In genomic region chr9:107874137-107874536, GRCh38 we compare ENCODE assay signal across 16 cellular contexts.
A peak's percentile ranks its signal among the peaks of the same experiment; 100 is the strongest.
DNase-seq lines count a peak whose midpoint lies in the region; ATAC-seq and TF ChIP-seq lines count a peak whose summit lies in the region.
"Had no signal": no experiment of that assay in that cellular context is flagged by ENCODE, and none has a peak within 500 bp of the region (broad histone marks: within the 10 kb centered on the region; RNA-seq: fewer than 3 reads in every experiment).

No MANE protein-coding gene starts in this region.

- 83 to 88% methylated on average over 3 of the region's 3 CpGs for WGBS in testis, 2 donors

- no peaks in the 10 kb centered on the region for H3K36me3 ChIP-seq in testis (ENCODE audit: low read depth, missing control alignments)
- H3K36me3 ChIP-seq: colonic mucosa, upper lobe of left lung had no signal

- H3K9me3 ChIP-seq in testis: no peaks in the 10 kb centered on the region
- H3K9me3 ChIP-seq: colonic mucosa, upper lobe of left lung had no signal

- no peaks in the 10 kb centered on the region for H3K27me3 Mint-ChIP-seq in Calu3 (ENCODE audit: unreplicated experiment)

- H3K27me3 ChIP-seq in testis: no peaks in the 10 kb centered on the region
- H3K27me3 ChIP-seq: colonic mucosa, upper lobe of left lung had no signal

- H3K4me3 ChIP-seq in GM12865 (ENCODE audit: low read depth, low read length) (no peak overlapping the region), testis (no peak overlapping the region)
- H3K4me3 ChIP-seq: colonic mucosa, upper lobe of left lung had no signal

- H3K27ac Mint-ChIP-seq in Calu3 (ENCODE audit: unreplicated experiment): no peak overlapping the region

- no peak for TF ChIP-seq CTCF in GM12865 (IDR thresholded peaks at IDR 0.05; ENCODE audit: insufficient read depth, low read depth, low read length, missing control alignments)
- TF ChIP-seq CTCF in GM20000 (IDR thresholded peaks at IDR 0.05; ENCODE audit: extremely low read depth, missing control alignments): no peak
- TF ChIP-seq CTCF in testis (IDR thresholded peaks at IDR 0.05): no peak
- no peak for TF ChIP-seq CTCF in Calu3 (IDR thresholded peaks at IDR 0.05; ENCODE audit: unreplicated experiment)

- no peaks in the 10 kb centered on the region for H3K4me1 Mint-ChIP-seq in Calu3 (ENCODE audit: low read depth, unreplicated experiment)

- no peak overlapping the region for H3K27ac ChIP-seq in testis
- H3K27ac ChIP-seq: colonic mucosa, KMS-11, upper lobe of left lung had no signal

- intact Hi-C loops in testis (cut with DNase I; ENCODE audit: low total_unique reads): no loop called here
- intact Hi-C loops in Calu3 (cut with micrococcal nuclease; ENCODE audit: unreplicated experiment): no loop called here

- no peaks in the 10 kb centered on the region for H3K4me1 ChIP-seq in testis
- H3K4me1 ChIP-seq: colonic mucosa, upper lobe of left lung had no signal

- BruUV-seq in Calu3 (replicated peaks; lab: Mats Ljungman, UMichigan): no TSS peak

- no peak for TF ChIP-seq POLR2A in testis (IDR thresholded peaks at IDR 0.05)

- H3K4me3 Mint-ChIP-seq in Calu3 (ENCODE audit: low read depth, unreplicated experiment): no peak overlapping the region

- no peaks in the 10 kb centered on the region for H3K9me3 Mint-ChIP-seq in Calu3 (ENCODE audit: low read depth, unreplicated experiment)

- DNase-seq in GM12865 (ENCODE audit: low read depth) (peak; percentile 42), GM20000 (ENCODE audit: low spot score) (no peak), testis (no peak), Calu3 (no peak)
- no peak for DNase-seq in activated T-cell treated with anti-CD3 and anti-CD28 coated beads, Interleukin-2, amount 50 U/mL, for 48 hours
- DNase-seq: activated CD4-positive, CD25-positive, alpha-beta regulatory T cell; colonic mucosa; DMS 273 treated with DMSO at 0.1 percent for 48 hours; mesenchymal stem cell; NCI-H187 treated with DMSO at 0.1 percent for 48 hours; stimulated activated CD4-positive, alpha-beta T cell treated with anti-CD3 and anti-CD28 coated beads, Interleukin-12 subunit alpha, Interleukin-12 subunit beta, amount 100 ng/mL, for 4 hours; upper lobe of left lung had no signal

- no peaks in the 10 kb centered on the region for H3K36me3 Mint-ChIP-seq in Calu3 (ENCODE audit: insufficient read depth, unreplicated experiment)

- ATAC-seq in GM19455 (IDR thresholded peaks at IDR 0.05; ENCODE audit: unreplicated experiment): peak; percentile 16
- ATAC-seq in HG02943 (IDR thresholded peaks at IDR 0.05; ENCODE audit: low read depth, unreplicated experiment): peak; percentile 24
- ATAC-seq in HG03565 (IDR thresholded peaks at IDR 0.05; ENCODE audit: unreplicated experiment): peak; percentile 44

- CTCF ChIA-PET in Calu3 (lab: Charles Lee): no interaction called here
